ENCODE assay signal across 8 cellular contexts in the genomic region with DNA sequence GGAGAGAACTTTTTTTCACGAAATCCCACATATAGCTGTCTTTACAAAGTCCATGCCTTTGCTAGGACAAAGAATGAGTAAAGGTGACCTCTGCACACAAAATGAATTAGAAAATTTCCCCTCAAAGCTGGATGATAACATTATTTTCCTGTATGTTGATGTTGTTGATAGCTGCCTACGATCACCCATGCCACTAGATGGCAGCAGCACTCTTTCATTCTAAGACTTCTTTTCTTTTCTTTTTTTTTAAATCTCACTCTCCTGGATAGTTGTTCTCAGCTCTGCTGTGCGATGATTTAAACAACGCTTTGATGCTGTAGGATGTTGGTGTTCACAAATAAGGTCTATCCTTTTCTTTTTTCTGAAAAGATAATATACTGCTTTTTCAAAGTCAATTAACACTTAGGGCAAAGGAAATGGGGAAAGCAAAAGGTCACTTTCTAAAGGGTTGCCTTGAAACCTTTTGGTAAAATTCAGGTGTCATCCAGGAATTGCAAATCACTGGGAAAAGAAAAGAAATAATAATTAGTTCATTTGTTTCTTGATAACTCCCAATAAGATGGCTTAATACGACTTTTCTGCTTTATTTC.
DNase-seq lines count a peak whose midpoint lies in the region; ATAC-seq and TF ChIP-seq lines count a peak whose summit lies in the region.

No MANE protein-coding gene starts in this region.

- H3K27ac ChIP-seq in upper lobe of right lung, result no peak overlapping the region

- no peak overlapping the region for H3K27ac Mint-ChIP-seq in activated CD4-positive, alpha-beta T cell treated with anti-CD3 and anti-CD28 coated beads, Interleukin-2, amount 10 ng/mL, durations not matched to agents 24 days and 14 days
- H3K27ac Mint-ChIP-seq in naive B cell, result peak overlapping the region in 1 of 6 donors; percentile 49

- peaks cover 5% of the 10 kb centered on the region for H3K27me3 Mint-ChIP-seq in activated CD4-positive, alpha-beta T cell treated with anti-CD3 and anti-CD28 coated beads, Interleukin-2, amount 10 ng/mL, durations not matched to agents 24 days and 14 days
- peaks cover 2 to 16% (median 14%) of the 10 kb centered on the region in 3 donors for H3K27me3 Mint-ChIP-seq in naive B cell

- no peaks in the 10 kb centered on the region for H3K27me3 ChIP-seq in upper lobe of right lung

- H3K4me3 ChIP-seq in epithelial cell of proximal tubule (ENCODE audit: low read depth, low read length) (no peak overlapping the region), upper lobe of right lung (no peak overlapping the region)

- no peaks in the 10 kb centered on the region for H3K9me3 Mint-ChIP-seq in activated CD4-positive, alpha-beta T cell treated with anti-CD3 and anti-CD28 coated beads, Interleukin-2, amount 10 ng/mL, durations not matched to agents 24 days and 14 days
- no peaks in the 10 kb centered on the region for H3K9me3 Mint-ChIP-seq in naive B cell

- no peaks in the 10 kb centered on the region for H3K9me3 ChIP-seq in upper lobe of right lung

- intact Hi-C loops in activated CD4-positive, alpha-beta T cell treated with anti-CD3 and anti-CD28 coated beads, Interleukin-2, amount 10 ng/mL, durations not matched to agents 24 days and 14 days (cut with micrococcal nuclease), result loop anchor here (1.0 kb wide), 2 partner anchors 279 to 1171 kb away; no protein-coding TSS in a partner anchor
- intact Hi-C loops in upper lobe of right lung (cut with DNase I), result loop anchor here (10.0 kb wide), 1 partner anchor 282 kb away; no protein-coding TSS in a partner anchor

- H3K36me3 ChIP-seq in upper lobe of right lung, result no peaks in the 10 kb centered on the region

- no peaks in the 10 kb centered on the region for H3K36me3 Mint-ChIP-seq in activated CD4-positive, alpha-beta T cell treated with anti-CD3 and anti-CD28 coated beads, Interleukin-2, amount 10 ng/mL, durations not matched to agents 24 days and 14 days (ENCODE audit: low read depth)
- H3K36me3 Mint-ChIP-seq in naive B cell, result no peaks in the 10 kb centered on the region

- no peak overlapping the region for H3K4me3 Mint-ChIP-seq in activated CD4-positive, alpha-beta T cell treated with anti-CD3 and anti-CD28 coated beads, Interleukin-2, amount 10 ng/mL, durations not matched to agents 24 days and 14 days
- H3K4me3 Mint-ChIP-seq in naive B cell, result no peak overlapping the region

- no peaks in the 10 kb centered on the region for H3K4me1 ChIP-seq in upper lobe of right lung

- peak; percentile 90 for TF ChIP-seq CTCF in epithelial cell of proximal tubule (conservative IDR thresholded peaks at IDR 0.05; ENCODE audit: low read depth, low read length)
- peak; percentile 91 for TF ChIP-seq CTCF in upper lobe of right lung (IDR thresholded peaks at IDR 0.05)

- no peaks in the 10 kb centered on the region for H3K4me1 Mint-ChIP-seq in activated CD4-positive, alpha-beta T cell treated with anti-CD3 and anti-CD28 coated beads, Interleukin-2, amount 10 ng/mL, durations not matched to agents 24 days and 14 days
- no peaks in the 10 kb centered on the region for H3K4me1 Mint-ChIP-seq in naive B cell

- ATAC-seq in GM19043 (IDR thresholded peaks at IDR 0.05; ENCODE audit: low read depth, unreplicated experiment) (peak; percentile 73), HG03342 (IDR thresholded peaks at IDR 0.05; ENCODE audit: unreplicated experiment) (peak; percentile 85), naive B cell (ENCODE audit: low read depth in 2 of 2) (no peak), upper lobe of right lung (peak; percentile 84)

- DNase-seq in COLO668 (lab: John Stamatoyannopoulos, UW; ENCODE audit: unreplicated experiment) (peak; percentile 58), NCI-H2227 treated with DMSO at 0.1 percent for 48 hours (lab: John Stamatoyannopoulos, UW) (peak; percentile 82), epithelial cell of proximal tubule (ENCODE audit: low read depth) (peak; percentile 20), naive B cell (peak; percentile 15), upper lobe of right lung (no peak)
- peak; percentile 84 for DNase-seq in activated CD4-positive, alpha-beta T cell treated with anti-CD3 and anti-CD28 coated beads, Interleukin-2, amount 10 ng/mL, durations not matched to agents 24 days and 14 days

Comparison
In these comparisons a context has a peak if more than half of its experiments do, and no peak if none do; other contexts are left out.
1. ATAC-seq: peak in GM19043 (single experiment), HG03342 (single experiment) and upper lobe of right lung (single experiment); none in naive B cell (0 of 2).